11 cellular contexts compared by ENCODE assay signal in the genomic region with DNA sequence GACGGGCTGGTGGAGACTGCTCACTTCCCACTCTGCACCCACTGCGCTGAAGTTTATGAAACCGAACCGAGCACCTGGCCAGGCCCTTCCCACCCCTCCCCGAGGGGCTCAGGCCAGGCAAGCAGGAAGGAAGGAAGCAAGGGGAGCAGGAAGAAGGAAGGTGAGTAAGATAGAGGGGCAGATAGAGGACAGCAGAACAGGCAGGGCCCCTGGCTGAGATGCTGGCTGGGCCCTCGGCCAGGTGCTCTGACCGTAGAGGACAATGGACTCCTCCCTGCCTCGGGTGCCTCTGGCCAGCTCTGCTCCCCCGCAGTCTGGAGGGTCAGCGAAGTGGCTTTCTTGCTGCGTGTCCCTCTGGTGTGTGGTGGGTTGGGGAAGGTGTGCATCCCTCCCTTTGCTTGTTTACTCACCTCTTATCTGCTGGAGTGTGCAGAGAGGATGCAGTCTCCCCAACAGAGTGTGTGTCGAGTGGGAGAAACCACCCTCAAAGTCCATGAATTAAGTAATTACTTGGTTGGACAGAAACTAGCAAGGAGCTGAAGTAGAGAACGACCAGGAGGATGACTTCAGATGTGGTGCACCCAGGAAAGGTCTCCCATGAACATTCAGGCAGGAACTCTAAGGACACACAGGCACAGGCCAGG.
"Had no signal": no experiment of that assay in that cellular context is flagged by ENCODE, and none has a peak within 500 bp of the region (broad histone marks: within the 10 kb centered on the region; RNA-seq: fewer than 3 reads in every experiment).

No MANE protein-coding gene starts in this region.

- DNase-seq: activated CD4-positive, alpha-beta T cell treated with anti-CD3 and anti-CD28 coated beads, Interleukin-2, amount 50 U/mL, for 1 hour; activated naive CD8-positive, alpha-beta T cell treated with anti-CD3 and anti-CD28 coated beads, Interleukin-2, amount 50 U/mL, for 24 hours; effector CD4-positive, alpha-beta T cell; gastrocnemius medialis; midbrain; small intestine; stimulated activated naive CD4-positive, alpha-beta T cell; T1000; WERI-Rb-1 had no signal

- H3K9me3 Mint-ChIP-seq: activated naive CD8-positive, alpha-beta T cell treated with anti-CD3 and anti-CD28 coated beads, Interleukin-2, amount 50 U/mL, for 24 hours had no signal

- H3K27ac Mint-ChIP-seq: activated naive CD8-positive, alpha-beta T cell treated with anti-CD3 and anti-CD28 coated beads, Interleukin-2, amount 50 U/mL, for 24 hours; neural progenitor cell had no signal

- H3K36me3 Mint-ChIP-seq: neural progenitor cell had no signal

- H3K4me1 Mint-ChIP-seq: activated naive CD8-positive, alpha-beta T cell treated with anti-CD3 and anti-CD28 coated beads, Interleukin-2, amount 50 U/mL, for 24 hours had no signal

- H3K27me3 Mint-ChIP-seq: activated naive CD8-positive, alpha-beta T cell treated with anti-CD3 and anti-CD28 coated beads, Interleukin-2, amount 50 U/mL, for 24 hours had no signal

- ATAC-seq: activated naive CD8-positive, alpha-beta T cell treated with anti-CD3 and anti-CD28 coated beads, Interleukin-2, amount 50 U/mL, for 24 hours; gastrocnemius medialis; right cardiac atrium had no signal

- H3K4me3 Mint-ChIP-seq: activated naive CD8-positive, alpha-beta T cell treated with anti-CD3 and anti-CD28 coated beads, Interleukin-2, amount 50 U/mL, for 24 hours; neural progenitor cell had no signal
